ENCODE assay signal across 13 cellular contexts in the genomic region with DNA sequence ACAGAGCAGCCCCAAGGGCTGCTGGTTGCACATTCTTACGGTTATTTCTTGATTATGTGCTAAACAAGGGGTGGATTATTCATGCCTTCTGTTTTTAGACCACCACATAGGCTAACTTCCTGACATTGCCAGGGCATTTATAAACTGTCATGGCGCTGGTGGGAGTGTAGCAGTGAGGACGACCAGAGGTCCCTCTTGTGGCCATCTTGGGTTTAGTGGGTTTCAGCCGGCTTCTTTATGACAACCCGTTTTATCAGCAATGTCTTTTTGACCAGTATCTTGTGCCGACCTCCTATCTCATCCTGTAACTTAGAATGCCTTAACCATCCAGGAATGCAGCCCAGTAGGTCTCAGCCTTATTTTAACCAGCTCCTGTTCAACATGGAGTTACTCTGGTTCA.
DNase-seq lines count a peak whose midpoint lies in the region; ATAC-seq and TF ChIP-seq lines count a peak whose summit lies in the region.
"Had no signal": no experiment of that assay in that cellular context is flagged by ENCODE, and none has a peak within 500 bp of the region (broad histone marks: within the 10 kb centered on the region; RNA-seq: fewer than 3 reads in every experiment).

No MANE protein-coding gene starts in this region.

- H2BK120ac ChIP-seq in H9 (ENCODE audit: low read depth, low read length, poor library complexity, severe bottlenecking): no peak overlapping the region

- no peaks in the 10 kb centered on the region for H3K9me3 ChIP-seq in H9 (ENCODE audit: control insufficient read depth, low read depth, low read length)
- H3K9me3 ChIP-seq: lower lobe of right lung had no signal

- H2BK20ac ChIP-seq in H9 (ENCODE audit: low read depth, low read length, poor library complexity, severe bottlenecking): no peak overlapping the region

- H3K27ac Mint-ChIP-seq in H9: no peak overlapping the region
- H3K27ac Mint-ChIP-seq: CD4-positive, alpha-beta T cell had no signal

- H2AFZ ChIP-seq in H9 (ENCODE audit: low read length): no peak overlapping the region

- no peak overlapping the region for H2BK15ac ChIP-seq in H9 (ENCODE audit: low read depth, low read length)

- H4K20me1 ChIP-seq in H9 (ENCODE audit: control insufficient read depth, insufficient read depth, insufficient read length): no peaks in the 10 kb centered on the region

- H3K27me3 ChIP-seq in H9 (ENCODE audit: insufficient read depth, low read length): no peaks in the 10 kb centered on the region
- H3K27me3 ChIP-seq: dorsolateral prefrontal cortex had no signal

- no peak overlapping the region for H4K5ac ChIP-seq in H9 (ENCODE audit: insufficient read length, low read depth, low read length)

- no peak overlapping the region for H3K14ac ChIP-seq in H9 (ENCODE audit: insufficient read depth, low read length)

- TF ChIP-seq CTCF in H9 (conservative IDR thresholded peaks at IDR 0.05): peak; percentile 75

- H3K56ac ChIP-seq in H9 (ENCODE audit: insufficient read length, low read depth, low read length): no peak overlapping the region

- no peaks in the 10 kb centered on the region for H3K27me3 Mint-ChIP-seq in H9 (ENCODE audit: low read depth)
- H3K27me3 Mint-ChIP-seq: CD4-positive, alpha-beta T cell had no signal

- no peaks in the 10 kb centered on the region for H3K79me2 ChIP-seq in H9 (ENCODE audit: insufficient read depth, low read length)

- no peak overlapping the region for H3K18ac ChIP-seq in H9 (ENCODE audit: insufficient read length, low read depth, low read length)

- no peak overlapping the region for H3K27ac ChIP-seq in H9 (ENCODE audit: insufficient read length, low read depth, low read length)
- H3K27ac ChIP-seq: dorsolateral prefrontal cortex, lower lobe of right lung had no signal

- H3K9ac ChIP-seq in H9 (ENCODE audit: extremely low read depth, insufficient read length, low read length): no peak overlapping the region

- peaks cover 4 to 9% of the 10 kb centered on the region in 2 experiments; a peak in 4 of 5 replicates for H3K9me3 Mint-ChIP-seq in H9

- no peak overlapping the region for H2AK5ac ChIP-seq in H9 (ENCODE audit: insufficient read length, low read length)

- H4K8ac ChIP-seq in H9 (replicated peaks; ENCODE audit: insufficient read length, low read depth, low read length): no peak overlapping the region

- no CpG with 5 or more reads among the region's 6 CpGs for WGBS in H9 (ENCODE audit: extremely low coverage, insufficient read length, low lambda C conversion rate)

- H2BK5ac ChIP-seq in H9 (ENCODE audit: insufficient read length, low read length): no peak overlapping the region

- H3K4me1 Mint-ChIP-seq in H9: peaks cover 18 to 26% of the 10 kb centered on the region in 2 experiments

- no peak overlapping the region for H3K23ac ChIP-seq in H9 (ENCODE audit: insufficient read length, low read depth, low read length)

- no peak overlapping the region for H4K91ac ChIP-seq in H9 (ENCODE audit: insufficient read length, low read depth, low read length)

- no peak overlapping the region for H3K4me2 ChIP-seq in H9 (ENCODE audit: insufficient read depth, insufficient read length, low read length)

- no peaks in the 10 kb centered on the region for H3K23me2 ChIP-seq in H9 (ENCODE audit: insufficient read length, low read depth, low read length, poor library complexity, severe bottlenecking)

- ATAC-seq in HG03135 (IDR thresholded peaks at IDR 0.05; ENCODE audit: unreplicated experiment): no peak
- ATAC-seq: lower lobe of right lung had no signal

- peaks cover 6 to 12% (median 9%) of the 10 kb centered on the region in 3 experiments; a peak in 6 of 7 replicates for H3K36me3 Mint-ChIP-seq in H9 (ENCODE audit: insufficient read depth in 1 of 3, low read depth in 3 of 3)

- no peak overlapping the region for H3T11ph ChIP-seq in H9 (ENCODE audit: low read length)

- H2BK12ac ChIP-seq in H9 (ENCODE audit: insufficient read length, low read depth, low read length): no peak overlapping the region

- H3K4me3 Mint-ChIP-seq in H9: no peak overlapping the region
- H3K4me3 Mint-ChIP-seq: CD4-positive, alpha-beta T cell had no signal

- H3K4ac ChIP-seq in H9 (ENCODE audit: low read depth, low read length): no peak overlapping the region

- H3K79me1 ChIP-seq in H9 (ENCODE audit: insufficient read depth, low read depth, low read length, poor library complexity, severe bottlenecking): no peaks in the 10 kb centered on the region

- DNase-seq in DMS53 (lab: John Stamatoyannopoulos, UW) (peak; percentile 53), H9 (peak; percentile 61), OCI-M1 (lab: John Stamatoyannopoulos, UW) (peak; percentile 50), iPS DF 4.7 (ENCODE audit: extremely low read depth, low spot score) (peak; percentile 25), NCI-H345 treated with DMSO at 0.1 percent for 48 hours (lab: John Stamatoyannopoulos, UW; ENCODE audit: unreplicated experiment) (no peak), NCI-H446 (lab: John Stamatoyannopoulos, UW) (no peak), SHP77 treated with DMSO at 0.1 percent for 48 hours (lab: John Stamatoyannopoulos, UW) (no peak)
- DNase-seq: amygdala; CD4-positive, alpha-beta T cell; dorsolateral prefrontal cortex; lower lobe of right lung; NCI-H1694 had no signal

- peaks cover 6% of the 10 kb centered on the region; the same call in 1 of the 2 replicates for H3K4me1 ChIP-seq in H9 (ENCODE audit: insufficient read depth, low read length)
- H3K4me1 ChIP-seq: lower lobe of right lung had no signal

Comparison
In these comparisons a context has a peak if more than half of its experiments do, and no peak if none do; other contexts are left out.
1. DNase-seq: peak in DMS53 (single experiment), H9 (single experiment), OCI-M1 (single experiment) and iPS DF 4.7 (single experiment); none in NCI-H345 treated with DMSO at 0.1 percent for 48 hours (single experiment), NCI-H446 (0 of 2) and SHP77 treated with DMSO at 0.1 percent for 48 hours (single experiment).